ENCODE assay signal across 21 cellular contexts in genomic region chr3:122064318-122064717, GRCh38. TPM values are rescaled to one million over a fixed set of nuclear protein-coding genes. Genes with fewer than 3 reads are reported as not detected.
A peak's percentile ranks its signal among the peaks of the same experiment; 100 is the strongest.
DNase-seq lines count a peak whose midpoint lies in the region; ATAC-seq and TF ChIP-seq lines count a peak whose summit lies in the region.
"Had no signal": no experiment of that assay in that cellular context is flagged by ENCODE, and none has a peak within 500 bp of the region (broad histone marks: within the 10 kb centered on the region; RNA-seq: fewer than 3 reads in every experiment).

No MANE protein-coding gene starts in this region.

- no peak for TF ChIP-seq CTCF in natural killer cell (IDR thresholded peaks at IDR 0.05)
- no peak for TF ChIP-seq CTCF in OCI-LY1 (IDR thresholded peaks at IDR 0.05; ENCODE audit: low read length)
- no peak for TF ChIP-seq CTCF in GM10266 (IDR thresholded peaks at IDR 0.05; ENCODE audit: control insufficient read depth, insufficient read depth, low read depth, missing control alignments)

- H3F3A ChIP-seq in OCI-LY1 (ENCODE audit: insufficient read depth, low read length) = 0 out of 2 replicates have a peak, but pooled peaks cover 5% of the 10 kb centered on the region

- peaks cover 83% of the 10 kb centered on the region for H3K4me1 ChIP-seq in OCI-LY1 (ENCODE audit: insufficient read depth, low read length, severe bottlenecking)
- H3K4me1 ChIP-seq: HAP-1, SJSA1 had no signal

- peak in 2 of 3 donors; percentile 31 to 43 for ATAC-seq in natural killer cell
- no peak for ATAC-seq in natural killer cell treated with Interleukin-12 subunit alpha and Interleukin-12 subunit beta and Interleukin-15 and Interleukin-18, amount 100 ng/mL, for 72 hours
- ATAC-seq in memory B cell (ENCODE audit: low read depth) = peak; percentile 35
- ATAC-seq: GM23338 had no signal

- H3K27me3 Mint-ChIP-seq in natural killer cell (ENCODE audit: low read depth in 2 of 2) = peaks cover 0 to under 1% of the 10 kb centered on the region in 2 donors
- H3K27me3 Mint-ChIP-seq in natural killer cell treated with Interleukin-12 subunit alpha and Interleukin-12 subunit beta and Interleukin-15 and Interleukin-18, amount 100 ng/mL, for 72 hours = peaks cover 0 to 3% of the 10 kb centered on the region in 2 donors
- no peaks in the 10 kb centered on the region for H3K27me3 Mint-ChIP-seq in memory B cell

- no peak overlapping the region for H2AFZ ChIP-seq in OCI-LY1 (ENCODE audit: low read length)
- H2AFZ ChIP-seq: GM23338 had no signal

- DNase-seq in natural killer cell (no peak), memory B cell (ENCODE audit: low spot score in 2 of 2) (no peak), GM10266 (ENCODE audit: extremely low spot score) (no peak), HCEC 1CT (no peak), NCI-H748 treated with DMSO at 0.1 percent for 48 hours (lab: John Stamatoyannopoulos, UW) (no peak)
- DNase-seq in natural killer cell treated with Interleukin-12 subunit alpha and Interleukin-12 subunit beta and Interleukin-15 and Interleukin-18, amount 100 ng/mL, for 72 hours (ENCODE audit: low spot score) = no peak
- no peak for DNase-seq in NK-92 treated with Interleukin-12 subunit alpha and Interleukin-12 subunit beta, amount 100 ng/mL, for 24 hours (lab: John Stamatoyannopoulos, UW)
- DNase-seq: CD4-positive, CD25-positive, alpha-beta regulatory T cell; MM.1S; NCI-H1092 treated with DMSO at 0.1 percent for 48 hours; NCI-H1436 treated with DMSO at 0.1 percent for 48 hours; NCI-H1930; NCI-H2227 treated with DMSO at 0.1 percent for 48 hours; NCI-H510A; Peyer's patch had no signal

- H3K36me3 ChIP-seq in OCI-LY1 (ENCODE audit: insufficient read depth, low read length) = no peaks in the 10 kb centered on the region
- H3K36me3 ChIP-seq: HAP-1, Peyer's patch, SJSA1 had no signal

- H3K9me3 ChIP-seq in OCI-LY1 (ENCODE audit: low read length) = no peaks in the 10 kb centered on the region
- H3K9me3 ChIP-seq: HAP-1, Peyer's patch, SJSA1 had no signal

- H4K20me1 ChIP-seq in OCI-LY1 (ENCODE audit: insufficient read depth, low read length) = no peaks in the 10 kb centered on the region

- H3K4me3 ChIP-seq in OCI-LY1 (ENCODE audit: low read depth, low read length, poor library complexity, severe bottlenecking) = peak overlapping the region; percentile 15
- H3K4me3 ChIP-seq: GM23338, HAP-1, Peyer's patch, SJSA1 had no signal

- no peaks in the 10 kb centered on the region for H3K36me3 Mint-ChIP-seq in natural killer cell
- no peaks in the 10 kb centered on the region for H3K36me3 Mint-ChIP-seq in natural killer cell treated with Interleukin-12 subunit alpha and Interleukin-12 subunit beta and Interleukin-15 and Interleukin-18, amount 100 ng/mL, for 72 hours
- H3K36me3 Mint-ChIP-seq in memory B cell = peaks cover 6% of the 10 kb centered on the region
- H3K36me3 Mint-ChIP-seq: CD4-positive, CD25-positive, alpha-beta regulatory T cell had no signal

- H3K4me3 Mint-ChIP-seq in natural killer cell (no peak overlapping the region), memory B cell (no peak overlapping the region)
- no peak overlapping the region for H3K4me3 Mint-ChIP-seq in natural killer cell treated with Interleukin-12 subunit alpha and Interleukin-12 subunit beta and Interleukin-15 and Interleukin-18, amount 100 ng/mL, for 72 hours
- H3K4me3 Mint-ChIP-seq: CD4-positive, CD25-positive, alpha-beta regulatory T cell; GM23338 had no signal

- intact Hi-C loops in natural killer cell (cut with micrococcal nuclease) = no loop called here

- H3K27ac ChIP-seq in OCI-LY1 (ENCODE audit: low read depth, low read length, poor library complexity, severe bottlenecking) = peak overlapping the region; percentile 88
- H3K27ac ChIP-seq: Peyer's patch, SJSA1 had no signal

- H3K79me2 ChIP-seq in OCI-LY1 (ENCODE audit: insufficient read depth, low read length) = peaks cover 47% of the 10 kb centered on the region

- H3K27me3 ChIP-seq in OCI-LY1 (ENCODE audit: insufficient read depth, low read length) = no peaks in the 10 kb centered on the region
- H3K27me3 ChIP-seq: Peyer's patch, SJSA1 had no signal

- H3K27ac Mint-ChIP-seq in natural killer cell (peak overlapping the region in 1 of 2 donors; percentile 16), memory B cell (no peak overlapping the region)
- no peak overlapping the region for H3K27ac Mint-ChIP-seq in natural killer cell treated with Interleukin-12 subunit alpha and Interleukin-12 subunit beta and Interleukin-15 and Interleukin-18, amount 100 ng/mL, for 72 hours
- H3K27ac Mint-ChIP-seq: CD4-positive, CD25-positive, alpha-beta regulatory T cell; GM23338 had no signal

- no peaks in the 10 kb centered on the region for H3K9me2 ChIP-seq in OCI-LY1 (ENCODE audit: low read depth, low read length)

- peak overlapping the region; percentile 51 for H3K4me2 ChIP-seq in OCI-LY1 (ENCODE audit: low read length)
- H3K4me2 ChIP-seq: GM23338 had no signal

- H3K9ac ChIP-seq in OCI-LY1 (ENCODE audit: low read length) = no peak overlapping the region; the same call in 1 of the 2 replicates

- H3K9me3 Mint-ChIP-seq in natural killer cell (no peaks in the 10 kb centered on the region), memory B cell (no peaks in the 10 kb centered on the region)
- no peaks in the 10 kb centered on the region for H3K9me3 Mint-ChIP-seq in natural killer cell treated with Interleukin-12 subunit alpha and Interleukin-12 subunit beta and Interleukin-15 and Interleukin-18, amount 100 ng/mL, for 72 hours
- H3K9me3 Mint-ChIP-seq: GM23338 had no signal

- peaks cover 0 to 5% of the 10 kb centered on the region in 2 donors for H3K4me1 Mint-ChIP-seq in natural killer cell
- H3K4me1 Mint-ChIP-seq in natural killer cell treated with Interleukin-12 subunit alpha and Interleukin-12 subunit beta and Interleukin-15 and Interleukin-18, amount 100 ng/mL, for 72 hours (ENCODE audit: low read depth in 2 of 2) = peaks cover 6 to 28% of the 10 kb centered on the region in 2 donors
- peaks cover 25% of the 10 kb centered on the region for H3K4me1 Mint-ChIP-seq in memory B cell

RNA-seq across cellular contexts. Expression of gene CD86, which starts 9.2 kb away (rescaled TPM):
- 1 to 10 TPM; 2.1 to 6.9 (median 4.7) TPM for total RNA-seq in natural killer cell
- total RNA-seq in natural killer cell treated with Interleukin-12 subunit alpha and Interleukin-12 subunit beta and Interleukin-15 and Interleukin-18, amount 100 ng/mL, for 72 hours = 1 to 10 TPM; 3.2 to 4.5 TPM
- total RNA-seq: A172; CD4-positive, CD25-positive, alpha-beta regulatory T cell; LHCN-M2; SJSA1 had no signal

RNA-seq across cellular contexts. Expression of gene ILDR1, which starts 42.3 kb away (rescaled TPM):
- total RNA-seq in natural killer cell = under 1 TPM in 1 of 3 donors, not detected in 2; 0.28 TPM
- total RNA-seq in natural killer cell treated with Interleukin-12 subunit alpha and Interleukin-12 subunit beta and Interleukin-15 and Interleukin-18, amount 100 ng/mL, for 72 hours = under 1 TPM in 1 of 2 donors, not detected in 1; 0.59 TPM
- total RNA-seq: A172; CD4-positive, CD25-positive, alpha-beta regulatory T cell; LHCN-M2; SJSA1 had no signal

Comparison
In these comparisons a context has a peak if more than half of its experiments do, and no peak if none do; other contexts are left out.
1. ATAC-seq: peak in natural killer cell (2 of 3) and memory B cell (single experiment); none in natural killer cell treated with Interleukin-12 subunit alpha and Interleukin-12 subunit beta and Interleukin-15 and Interleukin-18, amount 100 ng/mL, for 72 hours (0 of 2).